ENCODE assay signal across 16 cellular contexts in genomic region chr5:154262376-154262775, GRCh38.
"Had no signal": no experiment of that assay in that cellular context is flagged by ENCODE, and none has a peak within 500 bp of the region (broad histone marks: within the 10 kb centered on the region; RNA-seq: fewer than 3 reads in every experiment).

No MANE protein-coding gene starts in this region.

- H3K27me3 ChIP-seq: ascending aorta, breast epithelium, spleen, thyroid gland had no signal

- DNase-seq: activated effector memory CD4-positive, alpha-beta T cell treated with anti-CD3 and anti-CD28 coated beads, Interleukin-2, amount 50 U/mL, for 16 hours; activated T-cell treated with anti-CD3 and anti-CD28 coated beads, Interleukin-2, amount 50 U/mL, for 72 hours; foreskin melanocyte; glutamatergic neuron; hypothalamus; islet precursor cell; left colon; lower lobe of right lung; retina; spleen; stimulated activated naive CD4-positive, alpha-beta T cell treated with Interleukin-2 at 50 U/mL for 16 hours had no signal

- H3K36me3 ChIP-seq: ascending aorta, breast epithelium, lower lobe of right lung, thyroid gland had no signal

- ATAC-seq: activated CD4-positive, CD25-positive, alpha-beta regulatory T cell treated with anti-CD3 and anti-CD28 coated beads, Interleukin-2, amount 50 U/mL, for 24 hours; activated T-cell treated with anti-CD3 and anti-CD28 coated beads, Interleukin-2, amount 50 U/mL, for 72 hours; left colon; lower lobe of right lung had no signal

- H3K4me3 ChIP-seq: ascending aorta, breast epithelium, coronary artery, lower lobe of right lung, spleen, thyroid gland had no signal

- H3K27ac ChIP-seq: ascending aorta, breast epithelium, coronary artery, lower lobe of right lung, spleen, thyroid gland had no signal

- H3K4me1 ChIP-seq: ascending aorta, breast epithelium had no signal

- H3K9me3 ChIP-seq: ascending aorta, breast epithelium, lower lobe of right lung, spleen, thyroid gland had no signal
